In the genomic region with DNA sequence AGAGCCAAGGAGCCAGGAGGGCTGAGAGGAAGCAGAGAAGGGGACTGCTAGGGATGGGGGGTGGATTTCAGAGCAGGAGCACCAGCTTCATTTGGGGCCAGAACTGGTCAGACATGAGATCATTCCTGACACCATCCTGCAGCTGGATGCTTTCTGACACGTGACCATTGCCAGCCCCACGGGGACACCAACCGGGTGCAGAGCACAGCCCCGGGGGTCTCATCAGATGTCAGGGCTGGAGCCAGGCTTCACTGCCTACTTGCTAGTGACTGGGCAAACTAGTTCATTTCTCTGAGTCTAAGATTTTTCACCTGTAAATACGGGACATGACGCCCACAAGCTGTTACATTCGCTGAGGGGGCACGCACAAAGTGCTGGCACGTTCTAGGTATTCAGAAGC, we compare ENCODE assay signal across 19 cellular contexts. TPM values are rescaled to one million over a fixed set of nuclear protein-coding genes. Genes with fewer than 3 reads are reported as not detected.
DNase-seq lines count a peak whose midpoint lies in the region; ATAC-seq and TF ChIP-seq lines count a peak whose summit lies in the region.
"Had no signal": no experiment of that assay in that cellular context is flagged by ENCODE, and none has a peak within 500 bp of the region (broad histone marks: within the 10 kb centered on the region; RNA-seq: fewer than 3 reads in every experiment).

No MANE protein-coding gene starts in this region.

- intact Hi-C loops in cardiac septum (cut with DNase I) (no loop called here), right cardiac atrium (cut with DNase I) (loop anchor here in 2 of 4 donors (10.0 kb wide), 2 partner anchors 235 to 245 kb away; no protein-coding TSS in a partner anchor), posterior vena cava (cut with DNase I) (no loop called here)

- H2AK5ac ChIP-seq in mesendoderm (ENCODE audit: low read length) = no peak overlapping the region

- H3K56ac ChIP-seq in mesendoderm (ENCODE audit: low read length) = peak overlapping the region; percentile 5

- no peak overlapping the region for H3K4me2 ChIP-seq in mesendoderm (ENCODE audit: low read length)
- H3K4me2 ChIP-seq: A549 had no signal

- H3K4me1 Mint-ChIP-seq in mesothelial cell of epicardium = peaks cover 2% of the 10 kb centered on the region

- ATAC-seq in right cardiac atrium (no peak), foreskin keratinocyte (no peak)
- ATAC-seq: A549; CD8-positive, alpha-beta T cell; HCT116 had no signal

- H2BK120ac ChIP-seq in mesendoderm (ENCODE audit: low read depth, low read length) = no peak overlapping the region

- H3K79me1 ChIP-seq in mesendoderm (ENCODE audit: low read length) = no peaks in the 10 kb centered on the region

- H3K4me3 Mint-ChIP-seq in mesothelial cell of epicardium = no peak overlapping the region
- H3K4me3 Mint-ChIP-seq: CD8-positive, alpha-beta T cell; HFFc6 had no signal

- H3K4me1 ChIP-seq in right cardiac atrium (ENCODE audit: control insufficient read depth, insufficient read depth, low read length) (no peaks in the 10 kb centered on the region), mesendoderm (ENCODE audit: control insufficient read depth, low read depth, low read length) (no peaks in the 10 kb centered on the region), foreskin keratinocyte (no peaks in the 10 kb centered on the region)
- H3K4me1 ChIP-seq: A549 had no signal

- no peak overlapping the region for H3K4ac ChIP-seq in mesendoderm (ENCODE audit: low read depth, low read length)

- H2BK15ac ChIP-seq in mesendoderm (replicated peaks; ENCODE audit: low read depth) = no peak overlapping the region

- H3K9me3 ChIP-seq in right cardiac atrium (ENCODE audit: control insufficient read depth, low read length) = no peaks in the 10 kb centered on the region
- H3K9me3 ChIP-seq: A549 had no signal

- no peak overlapping the region for H3K23ac ChIP-seq in mesendoderm (ENCODE audit: low read length)

- H3K27me3 Mint-ChIP-seq in mesothelial cell of epicardium (ENCODE audit: low read depth) = peaks cover 2% of the 10 kb centered on the region

- 86% methylated on average over 9 of the region's 9 CpGs for WGBS in right cardiac atrium
- WGBS in mesendoderm (ENCODE audit: extremely low coverage, insufficient coverage, low lambda C conversion rate) = no CpG with 5 or more reads among the region's 9 CpGs

- H3K9me3 Mint-ChIP-seq in mesothelial cell of epicardium = no peaks in the 10 kb centered on the region
- H3K9me3 Mint-ChIP-seq: CD8-positive, alpha-beta T cell; HFFc6 had no signal

- H2BK5ac ChIP-seq in mesendoderm (ENCODE audit: low read length) = no peak overlapping the region

- DNase-seq in cardiac septum (ENCODE audit: low spot score) (peak; percentile 63), right cardiac atrium (no peak), mesendoderm (no peak), posterior vena cava (ENCODE audit: low spot score) (peak; percentile 67), mesothelial cell of epicardium (ENCODE audit: low spot score in 2 of 2, unreplicated experiment in 2 of 2) (no peak), T-helper 9 cell (no peak), foreskin keratinocyte (no peak), RPMI8226 (no peak)
- DNase-seq: AML-193, Calu3, DMS79 treated with DMSO at 0.1 percent for 48 hours, GF-D8, GOT3, H7, HFFc6 had no signal

- no peaks in the 10 kb centered on the region for H3K27me3 ChIP-seq in right cardiac atrium (ENCODE audit: control insufficient read depth, insufficient read depth)
- no peaks in the 10 kb centered on the region for H3K27me3 ChIP-seq in mesendoderm (ENCODE audit: insufficient read depth, low read length, poor library complexity)
- no peaks in the 10 kb centered on the region for H3K27me3 ChIP-seq in foreskin keratinocyte

- H3K4me3 ChIP-seq in right cardiac atrium (ENCODE audit: low read length) (no peak overlapping the region), mesendoderm (ENCODE audit: low read length) (no peak overlapping the region)
- H3K4me3 ChIP-seq: A549 had no signal

- no peaks in the 10 kb centered on the region for H3K36me3 Mint-ChIP-seq in mesothelial cell of epicardium
- H3K36me3 Mint-ChIP-seq: CD8-positive, alpha-beta T cell had no signal

- no peak overlapping the region for H4K8ac ChIP-seq in mesendoderm (ENCODE audit: low read depth, low read length)

- H3K36me3 ChIP-seq in mesendoderm (ENCODE audit: control insufficient read depth, insufficient read depth, low read length) = no peaks in the 10 kb centered on the region

- TF ChIP-seq CTCF in mesothelial cell of epicardium (IDR thresholded peaks at IDR 0.05; ENCODE audit: unreplicated experiment) = no peak
- TF ChIP-seq CTCF in foreskin keratinocyte (conservative IDR thresholded peaks at IDR 0.05) = no peak

- H4K5ac ChIP-seq in mesendoderm (ENCODE audit: low read length) = no peak overlapping the region

- no peak overlapping the region for H3K9ac ChIP-seq in mesendoderm (ENCODE audit: low read length)

- no peak overlapping the region for H3K27ac Mint-ChIP-seq in mesothelial cell of epicardium
- H3K27ac Mint-ChIP-seq: CD8-positive, alpha-beta T cell; HFFc6 had no signal

- H3K79me2 ChIP-seq in mesendoderm (ENCODE audit: control insufficient read depth, insufficient read depth, low read length) = no peaks in the 10 kb centered on the region

- H3K27ac ChIP-seq in right cardiac atrium (ENCODE audit: low read length) = no peak overlapping the region
- H3K27ac ChIP-seq in mesendoderm (ENCODE audit: low read depth, low read length) = no peak overlapping the region
- no peak overlapping the region for H3K27ac ChIP-seq in foreskin keratinocyte
- H3K27ac ChIP-seq: 22Rv1, A549 had no signal

- H3K18ac ChIP-seq in mesendoderm (ENCODE audit: low read length) = no peak overlapping the region

RNA-seq across cellular contexts. Expression of gene CACUL1, which starts 55.1 kb away (rescaled TPM):
- total RNA-seq in cardiac septum = 31.6 TPM
- 10 to 100 TPM; 26.0 to 37.5 (median 32.0) TPM for total RNA-seq in right cardiac atrium
- polyA plus RNA-seq in right cardiac atrium = 7.9 TPM
- 46.3 TPM for polyA plus RNA-seq in mesendoderm (2013, experiment 1 of 2)
- polyA plus RNA-seq in mesendoderm (2013, experiment 2 of 2) = 44.2 TPM
- total RNA-seq in posterior vena cava = 10 to 100 TPM; 32.3 to 36.8 TPM
- total RNA-seq in mesothelial cell of epicardium = 63.7 to 65.0 TPM (median 63.9 TPM) in 3 replicates
- total RNA-seq in foreskin keratinocyte = 33.2 and 36.4 TPM in 2 replicates
- 6.9 and 7.2 TPM in 2 replicates for polyA plus RNA-seq in foreskin keratinocyte

Comparison
In these comparisons a context has a peak if more than half of its experiments do, and no peak if none do; other contexts are left out.
1. DNase-seq: peak in cardiac septum (single experiment) and posterior vena cava (single experiment); none in right cardiac atrium (0 of 3), mesendoderm (single experiment), mesothelial cell of epicardium (0 of 2), T-helper 9 cell (single experiment), foreskin keratinocyte (0 of 2) and RPMI8226 (single experiment).